8 cellular contexts compared by ENCODE assay signal in the genomic region with DNA sequence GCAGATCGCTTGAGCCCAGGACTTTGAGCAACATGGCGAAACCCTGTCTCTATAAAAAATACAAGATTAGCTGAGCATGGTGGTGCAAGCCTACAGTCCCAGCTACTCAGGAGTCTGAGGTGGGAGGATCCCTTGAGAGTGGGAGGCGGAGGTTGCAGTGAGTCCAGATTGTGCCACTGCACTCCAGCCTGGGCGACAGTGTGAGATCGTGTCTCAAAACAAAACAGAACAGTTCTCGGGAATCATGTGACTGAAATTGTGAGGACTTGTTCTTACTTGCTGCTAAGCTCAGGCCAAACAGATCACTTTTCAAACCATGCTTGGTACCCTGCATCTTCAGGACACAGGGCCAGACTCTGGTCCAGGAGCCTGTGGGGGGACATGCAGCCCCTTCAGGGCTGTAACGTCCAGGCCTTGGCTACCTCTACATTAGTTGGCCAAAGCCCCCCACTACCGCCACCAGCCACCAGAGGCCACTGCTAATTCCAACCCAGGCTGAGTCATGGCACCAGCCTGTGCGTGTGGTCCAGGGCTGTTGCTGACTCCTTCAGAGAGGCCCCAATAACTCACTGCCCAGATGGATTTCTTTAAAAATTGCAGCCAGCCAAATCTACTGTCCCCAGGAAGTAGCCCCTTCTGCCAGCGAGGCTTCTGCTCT.
DNase-seq lines count a peak whose midpoint lies in the region; ATAC-seq and TF ChIP-seq lines count a peak whose summit lies in the region.

No MANE protein-coding gene starts in this region.

- DNase-seq in NCI-H2227 (lab: John Stamatoyannopoulos, UW; ENCODE audit: unreplicated experiment), result peak; percentile 29
- no peak for DNase-seq in NCI-H2227 treated with DMSO at 0.1 percent for 48 hours (lab: John Stamatoyannopoulos, UW)
- peak; percentile 48 for DNase-seq in NB4 (ENCODE audit: low read depth)
- peak; percentile 68 for DNase-seq in activated CD8-positive, alpha-beta memory T cell treated with anti-CD3 and anti-CD28 coated beads, Interleukin-2, amount 50 U/mL, for 48 hours
- peak; percentile 24 for DNase-seq in germinal center (ENCODE audit: low spot score)
- DNase-seq in stimulated activated CD4-positive, alpha-beta T cell treated with anti-CD3 and anti-CD28 coated beads, Interleukin-12 subunit alpha, Interleukin-12 subunit beta, amount 100 ng/mL, for 48 hours (ENCODE audit: low read depth in 2 of 3, low spot score in 1 of 3), result peak; percentile 2 to 11 (median 5)

- no peak overlapping the region for H3K4me3 ChIP-seq in NB4 (ENCODE audit: low read depth, low read length)

- no peak for TF ChIP-seq POLR2A in NB4 (IDR thresholded peaks at IDR 0.05; ENCODE audit: extremely low read depth, insufficient read length)

- ATAC-seq in GM18502 (IDR thresholded peaks at IDR 0.05; ENCODE audit: poor library complexity, unreplicated experiment), result no peak
- no peak for ATAC-seq in GM19397 (IDR thresholded peaks at IDR 0.05; ENCODE audit: unreplicated experiment)

- TF ChIP-seq CTCF in NB4 (IDR thresholded peaks at IDR 0.05; ENCODE audit: low read depth, low read length), result peak; percentile 72
